10 cellular contexts compared by ENCODE assay signal in genomic region chr12:46357438-46358324, GRCh38. TPM values are rescaled to one million over a fixed set of nuclear protein-coding genes. Genes with fewer than 3 reads are reported as not detected.
DNase-seq lines count a peak whose midpoint lies in the region; ATAC-seq and TF ChIP-seq lines count a peak whose summit lies in the region.
"Had no signal": no experiment of that assay in that cellular context is flagged by ENCODE, and none has a peak within 500 bp of the region (broad histone marks: within the 10 kb centered on the region; RNA-seq: fewer than 3 reads in every experiment).

No MANE protein-coding gene starts in this region.

- peaks cover 48% of the 10 kb centered on the region for H3K36me3 ChIP-seq in SJSA1

- no peaks in the 10 kb centered on the region for H3K9me3 Mint-ChIP-seq in activated naive CD8-positive, alpha-beta T cell treated with anti-CD3 and anti-CD28 coated beads for 36 hours
- H3K9me3 Mint-ChIP-seq in activated naive CD8-positive, alpha-beta T cell treated with anti-CD3 and anti-CD28 coated beads, Interleukin-2, amount 50 U/mL, for 24 hours, result no peaks in the 10 kb centered on the region
- H3K9me3 Mint-ChIP-seq in stimulated activated effector memory CD8-positive, alpha-beta T cell treated with anti-CD3 and anti-CD28 coated beads, Interleukin-12 subunit alpha, Interleukin-12 subunit beta, amount 100 ng/mL, for 72 hours, result no peaks in the 10 kb centered on the region
- H3K9me3 Mint-ChIP-seq: activated T-cell treated with anti-CD3 and anti-CD28 coated beads, Interleukin-2, amount 50 U/mL, for 24 hours had no signal

- H3K4me3 Mint-ChIP-seq in activated naive CD8-positive, alpha-beta T cell treated with anti-CD3 and anti-CD28 coated beads for 36 hours, result no peak overlapping the region
- H3K4me3 Mint-ChIP-seq in activated naive CD8-positive, alpha-beta T cell treated with anti-CD3 and anti-CD28 coated beads, Interleukin-2, amount 50 U/mL, for 24 hours, result no peak overlapping the region
- H3K4me3 Mint-ChIP-seq in stimulated activated effector memory CD8-positive, alpha-beta T cell treated with anti-CD3 and anti-CD28 coated beads, Interleukin-12 subunit alpha, Interleukin-12 subunit beta, amount 100 ng/mL, for 72 hours, result no peak overlapping the region
- H3K4me3 Mint-ChIP-seq: activated T-cell treated with anti-CD3 and anti-CD28 coated beads, Interleukin-2, amount 50 U/mL, for 24 hours had no signal

- H3K36me3 Mint-ChIP-seq in activated naive CD8-positive, alpha-beta T cell treated with anti-CD3 and anti-CD28 coated beads for 36 hours, result peaks cover 41% of the 10 kb centered on the region
- H3K36me3 Mint-ChIP-seq in activated naive CD8-positive, alpha-beta T cell treated with anti-CD3 and anti-CD28 coated beads, Interleukin-2, amount 50 U/mL, for 24 hours (ENCODE audit: low read depth), result peaks cover 43% of the 10 kb centered on the region
- peaks cover 55% of the 10 kb centered on the region for H3K36me3 Mint-ChIP-seq in stimulated activated effector memory CD8-positive, alpha-beta T cell treated with anti-CD3 and anti-CD28 coated beads, Interleukin-12 subunit alpha, Interleukin-12 subunit beta, amount 100 ng/mL, for 72 hours

- no peak for TF ChIP-seq CTCF in fibroblast of villous mesenchyme (IDR thresholded peaks at IDR 0.05; ENCODE audit: insufficient read depth, low read depth, low read length)

- H3K4me1 ChIP-seq in SJSA1 (replicated peaks), result no peaks in the 10 kb centered on the region

- H3K4me3 ChIP-seq in SJSA1 (no peak overlapping the region), fibroblast of villous mesenchyme (ENCODE audit: low read depth, low read length) (no peak overlapping the region)

- peaks cover 31% of the 10 kb centered on the region for H3K4me1 Mint-ChIP-seq in activated naive CD8-positive, alpha-beta T cell treated with anti-CD3 and anti-CD28 coated beads for 36 hours
- H3K4me1 Mint-ChIP-seq in activated naive CD8-positive, alpha-beta T cell treated with anti-CD3 and anti-CD28 coated beads, Interleukin-2, amount 50 U/mL, for 24 hours, result peaks cover 27% of the 10 kb centered on the region
- peaks cover 39% of the 10 kb centered on the region for H3K4me1 Mint-ChIP-seq in stimulated activated effector memory CD8-positive, alpha-beta T cell treated with anti-CD3 and anti-CD28 coated beads, Interleukin-12 subunit alpha, Interleukin-12 subunit beta, amount 100 ng/mL, for 72 hours

- peak overlapping the region; percentile 13 for H3K27ac Mint-ChIP-seq in activated naive CD8-positive, alpha-beta T cell treated with anti-CD3 and anti-CD28 coated beads for 36 hours
- no peak overlapping the region for H3K27ac Mint-ChIP-seq in activated naive CD8-positive, alpha-beta T cell treated with anti-CD3 and anti-CD28 coated beads, Interleukin-2, amount 50 U/mL, for 24 hours
- peak overlapping the region; percentile 40 for H3K27ac Mint-ChIP-seq in stimulated activated effector memory CD8-positive, alpha-beta T cell treated with anti-CD3 and anti-CD28 coated beads, Interleukin-12 subunit alpha, Interleukin-12 subunit beta, amount 100 ng/mL, for 72 hours
- H3K27ac Mint-ChIP-seq: activated T-cell treated with anti-CD3 and anti-CD28 coated beads, Interleukin-2, amount 50 U/mL, for 24 hours had no signal

- no peak for ATAC-seq in activated naive CD8-positive, alpha-beta T cell treated with anti-CD3 and anti-CD28 coated beads, Interleukin-2, amount 50 U/mL, for 24 hours
- ATAC-seq in stimulated activated effector memory CD8-positive, alpha-beta T cell treated with anti-CD3 and anti-CD28 coated beads, Interleukin-12 subunit alpha, Interleukin-12 subunit beta, amount 100 ng/mL, for 72 hours, result no peak
- ATAC-seq in HG03342 (IDR thresholded peaks at IDR 0.05; ENCODE audit: unreplicated experiment), result no peak
- no peak for ATAC-seq in GM21723 (IDR thresholded peaks at IDR 0.05; ENCODE audit: unreplicated experiment)

- peak overlapping the region; percentile 2; the same call in 1 of the 2 replicates for H3K27ac ChIP-seq in SJSA1

- peaks cover 5% of the 10 kb centered on the region; the same call in 1 of the 2 replicates for H3K27me3 ChIP-seq in SJSA1 (replicated peaks)

- H3K9me3 ChIP-seq in SJSA1 (replicated peaks), result peaks cover 5% of the 10 kb centered on the region; the same call in 1 of the 2 replicates

- H3K27me3 Mint-ChIP-seq in activated naive CD8-positive, alpha-beta T cell treated with anti-CD3 and anti-CD28 coated beads for 36 hours, result no peaks in the 10 kb centered on the region
- H3K27me3 Mint-ChIP-seq in activated naive CD8-positive, alpha-beta T cell treated with anti-CD3 and anti-CD28 coated beads, Interleukin-2, amount 50 U/mL, for 24 hours, result no peaks in the 10 kb centered on the region
- H3K27me3 Mint-ChIP-seq: activated T-cell treated with anti-CD3 and anti-CD28 coated beads, Interleukin-2, amount 50 U/mL, for 24 hours had no signal

- DNase-seq in activated naive CD8-positive, alpha-beta T cell treated with anti-CD3 and anti-CD28 coated beads for 36 hours, result no peak
- no peak for DNase-seq in activated naive CD8-positive, alpha-beta T cell treated with anti-CD3 and anti-CD28 coated beads, Interleukin-2, amount 50 U/mL, for 24 hours
- DNase-seq in SJSA1 (ENCODE audit: low read depth in 1 of 2, low spot score in 2 of 2), result peak in 1 of 2 experiments; percentile 45
- DNase-seq in fibroblast of villous mesenchyme (ENCODE audit: low read depth), result peak; percentile 94
- no peak for DNase-seq in stimulated activated effector memory CD8-positive, alpha-beta T cell treated with anti-CD3 and anti-CD28 coated beads, Interleukin-12 subunit alpha, Interleukin-12 subunit beta, amount 100 ng/mL, for 72 hours (ENCODE audit: low spot score in 2 of 2)
- DNase-seq in NCI-H1436 treated with DMSO at 0.1 percent for 48 hours (lab: John Stamatoyannopoulos, UW), result no peak
- DNase-seq: activated T-cell treated with anti-CD3 and anti-CD28 coated beads, Interleukin-2, amount 50 U/mL, for 24 hours; NCI-H526 treated with DMSO at 0.1 percent for 48 hours had no signal

RNA-seq across cellular contexts. Expression of gene SLC38A2, which starts 14.9 kb away (rescaled TPM):
- 100 to 1,000 TPM; 227 to 230 TPM for total RNA-seq in activated naive CD8-positive, alpha-beta T cell treated with anti-CD3 and anti-CD28 coated beads for 36 hours
- 188 and 238 TPM in 2 replicates for total RNA-seq in SJSA1 (2014; rRNA removed; shearing (Covaris generic))
- 914 and 1,547 TPM in 2 replicates for total RNA-seq in fibroblast of villous mesenchyme
